In genomic region chr12:132218915-132219314, GRCh38 we compare ENCODE assay signal across 8 cellular contexts.
DNase-seq lines count a peak whose midpoint lies in the region; TF ChIP-seq lines count a peak whose summit lies in the region.

No MANE protein-coding gene starts in this region.

- H3K4me3 ChIP-seq in Loucy (ENCODE audit: low read length, poor library complexity, severe bottlenecking) (no peak overlapping the region), fibroblast of villous mesenchyme (ENCODE audit: low read depth, low read length) (no peak overlapping the region), uterus (no peak overlapping the region)

- TF ChIP-seq CTCF in Loucy (conservative IDR thresholded peaks at IDR 0.05; ENCODE audit: low read length) (peak; percentile 71), fibroblast of villous mesenchyme (IDR thresholded peaks at IDR 0.05; ENCODE audit: insufficient read depth, low read depth, low read length) (peak; percentile 26), uterus (IDR thresholded peaks at IDR 0.05) (peak in 1 of 4 experiments; percentile 16)

- H3K27me3 ChIP-seq in Loucy (ENCODE audit: insufficient read depth, low read length, poor library complexity, severe bottlenecking) (no peaks in the 10 kb centered on the region), uterus (no peaks in the 10 kb centered on the region)

- POLR2A ChIA-PET in activated CD4-positive, alpha-beta T cell treated with anti-CD3 and anti-CD28 coated beads, Interleukin-2, amount 10 ng/mL, durations not matched to agents 7 days and 5 days (lab: Charles Lee) = no interaction called here

- CTCF ChIA-PET in activated CD4-positive, alpha-beta T cell treated with anti-CD3 and anti-CD28 coated beads, Interleukin-2, amount 10 ng/mL, durations not matched to agents 7 days and 5 days (lab: Charles Lee) = interaction anchor here (0.6 to 1.4 kb wide), 3 partner anchors 65 to 332 kb away, joined by 3 to 7 read pairs (median 3); no protein-coding TSS in a partner anchor

- no peak overlapping the region for H3K9ac ChIP-seq in Loucy (ENCODE audit: low read depth, low read length, poor library complexity, severe bottlenecking)

- no peaks in the 10 kb centered on the region for H3K36me3 ChIP-seq in Loucy (ENCODE audit: insufficient read depth, low read length)
- no peaks in the 10 kb centered on the region for H3K36me3 ChIP-seq in uterus

- no peaks in the 10 kb centered on the region for H4K20me1 ChIP-seq in Loucy (ENCODE audit: insufficient read depth, low read length, poor library complexity, severe bottlenecking)

- no peaks in the 10 kb centered on the region for H3K9me2 ChIP-seq in Loucy (replicated peaks; ENCODE audit: low read depth, low read length)

- no peaks in the 10 kb centered on the region for H3K9me3 ChIP-seq in Loucy (ENCODE audit: insufficient read depth, low read depth, low read length)
- H3K9me3 ChIP-seq in uterus = no peaks in the 10 kb centered on the region

- peaks cover 8% of the 10 kb centered on the region for H3K27me3 Mint-ChIP-seq in activated CD4-positive, alpha-beta T cell treated with anti-CD3 and anti-CD28 coated beads, Interleukin-2, amount 10 ng/mL, durations not matched to agents 7 days and 5 days

- peaks cover 7% of the 10 kb centered on the region for H3K4me1 ChIP-seq in Loucy (ENCODE audit: insufficient read depth, low read length, poor library complexity, severe bottlenecking)
- H3K4me1 ChIP-seq in uterus = no peaks in the 10 kb centered on the region

- no peaks in the 10 kb centered on the region for H3K9me3 Mint-ChIP-seq in activated CD4-positive, alpha-beta T cell treated with anti-CD3 and anti-CD28 coated beads, Interleukin-2, amount 10 ng/mL, durations not matched to agents 7 days and 5 days

- TF ChIP-seq POLR2A in uterus (IDR thresholded peaks at IDR 0.05) = no peak

- DNase-seq in DMS79 (lab: John Stamatoyannopoulos, UW) = peak; percentile 35
- DNase-seq in activated CD4-positive, alpha-beta T cell treated with anti-CD3 and anti-CD28 coated beads, Interleukin-2, amount 10 ng/mL, durations not matched to agents 7 days and 5 days = peak; percentile 46
- DNase-seq in fibroblast of villous mesenchyme (ENCODE audit: low read depth) = no peak
- DNase-seq in stimulated activated CD4-positive, alpha-beta T cell treated with anti-CD3 and anti-CD28 coated beads, TNF-alpha, amount 100 ng/mL, for 1 hour (ENCODE audit: low read depth in 3 of 3, low spot score in 1 of 3) = peak in 2 of 3 donors; percentile 12 to 20
- DNase-seq in NCI-H510A (lab: John Stamatoyannopoulos, UW) = no peak
- no peak for DNase-seq in midbrain (lab: John Stamatoyannopoulos, UW)
- no peak for DNase-seq in uterus

- no peak overlapping the region for H3K27ac ChIP-seq in uterus

- no peak overlapping the region for H3K4me3 Mint-ChIP-seq in activated CD4-positive, alpha-beta T cell treated with anti-CD3 and anti-CD28 coated beads, Interleukin-2, amount 10 ng/mL, durations not matched to agents 7 days and 5 days

- intact Hi-C loops in uterus (cut with DNase I; ENCODE audit: low total_unique reads) = no loop called here

- H3K27ac Mint-ChIP-seq in activated CD4-positive, alpha-beta T cell treated with anti-CD3 and anti-CD28 coated beads, Interleukin-2, amount 10 ng/mL, durations not matched to agents 7 days and 5 days = no peak overlapping the region

- peaks cover 6% of the 10 kb centered on the region for H3K4me1 Mint-ChIP-seq in activated CD4-positive, alpha-beta T cell treated with anti-CD3 and anti-CD28 coated beads, Interleukin-2, amount 10 ng/mL, durations not matched to agents 7 days and 5 days

- H3F3A ChIP-seq in Loucy (ENCODE audit: low read depth) = no peaks in the 10 kb centered on the region

- no peak overlapping the region for H3K4me2 ChIP-seq in Loucy (ENCODE audit: low read depth, low read length, poor library complexity, severe bottlenecking)

- H3K79me2 ChIP-seq in Loucy (ENCODE audit: insufficient read depth, low read length) = no peaks in the 10 kb centered on the region

- H2AFZ ChIP-seq in Loucy (ENCODE audit: low read length) = no peak overlapping the region

- H3K36me3 Mint-ChIP-seq in activated CD4-positive, alpha-beta T cell treated with anti-CD3 and anti-CD28 coated beads, Interleukin-2, amount 10 ng/mL, durations not matched to agents 7 days and 5 days (ENCODE audit: low read depth) = no peaks in the 10 kb centered on the region

Comparison
In these comparisons a context has a peak if more than half of its experiments do, and no peak if none do; other contexts are left out.
1. DNase-seq: peak in DMS79 (single experiment), activated CD4-positive, alpha-beta T cell treated with anti-CD3 and anti-CD28 coated beads, Interleukin-2, amount 10 ng/mL, durations not matched to agents 7 days and 5 days (single experiment) and stimulated activated CD4-positive, alpha-beta T cell treated with anti-CD3 and anti-CD28 coated beads, TNF-alpha, amount 100 ng/mL, for 1 hour (2 of 3); none in fibroblast of villous mesenchyme (single experiment), NCI-H510A (single experiment), midbrain (single experiment) and uterus (0 of 2).